ENCODE assay signal across 18 cellular contexts in genomic region chr15:39156166-39156565, GRCh38.
DNase-seq lines count a peak whose midpoint lies in the region; ATAC-seq lines count a peak whose summit lies in the region.
"Had no signal": no experiment of that assay in that cellular context is flagged by ENCODE, and none has a peak within 500 bp of the region (broad histone marks: within the 10 kb centered on the region; RNA-seq: fewer than 3 reads in every experiment).

No MANE protein-coding gene starts in this region.

- WGBS in GM23248 (ENCODE audit: low coverage in 1 of 2, low lambda C conversion rate in 2 of 2, missing lambda C conversion rate in 2 of 2), 2 experiments: 6 to 7% methylated on average over 1 of the region's 1 CpG

- ATAC-seq in GM19351 (IDR thresholded peaks at IDR 0.05; ENCODE audit: unreplicated experiment) (no peak), GM18909 (IDR thresholded peaks at IDR 0.05; ENCODE audit: poor library complexity, unreplicated experiment) (no peak)
- ATAC-seq: effector memory CD8-positive, alpha-beta T cell; upper lobe of right lung had no signal

- H3K9me2 ChIP-seq in GM23248 (ENCODE audit: insufficient read depth): no peaks in the 10 kb centered on the region

- no peaks in the 10 kb centered on the region for H3K36me3 ChIP-seq in GM23248 (ENCODE audit: low read depth)
- H3K36me3 ChIP-seq in muscle layer of duodenum (ENCODE audit: control insufficient read depth in 1 of 2, insufficient read depth in 2 of 2, low read length in 2 of 2): no peaks in the 10 kb centered on the region
- H3K36me3 ChIP-seq in stomach smooth muscle (ENCODE audit: control insufficient read depth in 2 of 2, insufficient read depth in 2 of 2, low read length in 2 of 2): no peaks in the 10 kb centered on the region
- H3K36me3 ChIP-seq: upper lobe of right lung had no signal

- peaks cover 36% of the 10 kb centered on the region for H3F3A ChIP-seq in GM23248 (ENCODE audit: insufficient read depth)

- H2AFZ ChIP-seq in GM23248: 0 out of 2 replicates have a peak overlapping the region, but pooled peaks have one; percentile 17

- H3K27ac ChIP-seq in GM23248: peak overlapping the region; percentile 43
- peak overlapping the region; percentile 45 for H3K27ac ChIP-seq in muscle layer of duodenum (ENCODE audit: low read length)
- H3K27ac ChIP-seq in stomach smooth muscle (ENCODE audit: low read length): peak overlapping the region; percentile 13
- H3K27ac ChIP-seq: upper lobe of right lung had no signal

- peaks cover 37% of the 10 kb centered on the region for H3K4me1 ChIP-seq in GM23248 (ENCODE audit: insufficient read depth)
- H3K4me1 ChIP-seq in muscle layer of duodenum (ENCODE audit: control insufficient read depth in 1 of 2, insufficient read depth in 2 of 2, low read length in 2 of 2): peaks cover 0 to 8% of the 10 kb centered on the region in 2 donors
- peaks cover 10% of the 10 kb centered on the region for H3K4me1 ChIP-seq in stomach smooth muscle (ENCODE audit: control insufficient read depth, insufficient read depth, low read length)
- H3K4me1 ChIP-seq: upper lobe of right lung had no signal

- DNase-seq in GM23248 (peak; percentile 55), fibroblast of peridontal ligament (ENCODE audit: extremely low read depth) (peak; percentile 97), AG08396 (ENCODE audit: low spot score) (no peak), NCI-H82 (lab: John Stamatoyannopoulos, UW) (no peak)
- DNase-seq: activated CD4-positive, alpha-beta T cell treated with anti-CD3 and anti-CD28 coated beads for 1 hour; caudate nucleus; effector memory CD8-positive, alpha-beta T cell; foreskin melanocyte; naive B cell; NCI-H187 treated with DMSO at 0.1 percent for 48 hours; NCI-H345; NK-92 treated with Interleukin-12 subunit alpha and Interleukin-12 subunit beta, amount 100 ng/mL, for 24 hours; RPMI8226; upper lobe of right lung had no signal

- H3K27me3 ChIP-seq in GM23248 (replicated peaks; ENCODE audit: insufficient read depth) (no peaks in the 10 kb centered on the region), muscle layer of duodenum (ENCODE audit: low read depth, low read length) (no peaks in the 10 kb centered on the region), stomach smooth muscle (ENCODE audit: control insufficient read depth in 1 of 2, insufficient read depth in 2 of 2, low read length in 2 of 2) (no peaks in the 10 kb centered on the region)
- H3K27me3 ChIP-seq: upper lobe of right lung had no signal

- H4K20me1 ChIP-seq in GM23248 (ENCODE audit: insufficient read depth): no peaks in the 10 kb centered on the region

- H3K79me2 ChIP-seq in GM23248 (ENCODE audit: insufficient read depth): no peaks in the 10 kb centered on the region

- H3K9me3 ChIP-seq in GM23248 (ENCODE audit: low read depth) (no peaks in the 10 kb centered on the region), muscle layer of duodenum (ENCODE audit: control insufficient read depth in 1 of 2, low read length in 2 of 2) (no peaks in the 10 kb centered on the region), stomach smooth muscle (ENCODE audit: control insufficient read depth in 2 of 2, low read length in 2 of 2) (no peaks in the 10 kb centered on the region)
- H3K9me3 ChIP-seq: upper lobe of right lung had no signal

- H3K4me3 ChIP-seq in GM23248 (no peak overlapping the region), muscle layer of duodenum (ENCODE audit: low read depth in 1 of 2, low read length in 2 of 2) (no peak overlapping the region), stomach smooth muscle (ENCODE audit: low read length in 2 of 2) (no peak overlapping the region)
- H3K4me3 ChIP-seq: upper lobe of right lung had no signal

- H3K9ac ChIP-seq in GM23248 (no peak overlapping the region), stomach smooth muscle (ENCODE audit: low read length in 2 of 2) (no peak overlapping the region)

- in situ Hi-C loops in GM23248 (cut with MboI): no loop called here

- H3K4me2 ChIP-seq in GM23248 (ENCODE audit: unreplicated experiment): peak overlapping the region; percentile 25

Comparison
In these comparisons a context has a peak if more than half of its experiments do, and no peak if none do; other contexts are left out.
1. DNase-seq: peak in GM23248 (single experiment) and fibroblast of peridontal ligament (single experiment); none in AG08396 (single experiment) and NCI-H82 (single experiment).
2. Peak in every context shown above with its lines, with median percentiles within 50 percentile points of each other: H3K27ac ChIP-seq.